In genomic region chr17:49878931-49879330, GRCh38 we compare ENCODE assay signal across 22 cellular contexts. TPM values are rescaled to one million over a fixed set of nuclear protein-coding genes. Genes with fewer than 3 reads are reported as not detected.
"Had no signal": no experiment of that assay in that cellular context is flagged by ENCODE, and none has a peak within 500 bp of the region (broad histone marks: within the 10 kb centered on the region; RNA-seq: fewer than 3 reads in every experiment).

No MANE protein-coding gene starts in this region.

- FAIRE-seq: HepG2 had no signal

- ATAC-seq: HepG2, SK-N-SH treated with all-trans-retinoic acid at 6 μM for 48 hours had no signal

- H3K9ac ChIP-seq: KMS-11 had no signal

- H3K27ac ChIP-seq: KMS-11, RWPE1 had no signal

- H3K4me2 ChIP-seq: KMS-11 had no signal

- DNase-seq: IMR-90, Kasumi-1, MM.1S, NCI-H1092 treated with DMSO at 0.1 percent for 48 hours, NCI-H1436, NCI-H187, NCI-H2029, NCI-H2081 treated with DMSO at 0.1 percent for 48 hours, NCI-H2171, NCI-H226, NCI-H446, NCI-H510A, NCI-H524 treated with DMSO at 0.1 percent for 48 hours, NCI-H69, NCI-H774, SHP77 had no signal

RNA-seq across cellular contexts. Expression of gene TAC4, which starts 31.1 kb away (rescaled TPM):
- total RNA-seq: HepG2, HT1080, IMR-90, M059J had no signal
- polyA plus RNA-seq: HepG2, IMR-90 had no signal
